ENCODE assay signal across 9 cellular contexts in genomic region chr11:68750197-68750987, GRCh38. TPM values are rescaled to one million over a fixed set of nuclear protein-coding genes. Genes with fewer than 3 reads are reported as not detected.
DNase-seq lines count a peak whose midpoint lies in the region; ATAC-seq, FAIRE-seq and TF ChIP-seq lines count a peak whose summit lies in the region.
"Had no signal": no experiment of that assay in that cellular context is flagged by ENCODE, and none has a peak within 500 bp of the region (broad histone marks: within the 10 kb centered on the region; RNA-seq: fewer than 3 reads in every experiment).

No MANE protein-coding gene starts in this region.

- H3K4me3 ChIP-seq in CD8-positive, alpha-beta memory T cell (ENCODE audit: low read length), result no peak overlapping the region
- peak overlapping the region; percentile 86; the same call in 1 of the 2 replicates for H3K4me3 ChIP-seq in OCI-LY3 (ENCODE audit: low read length)
- peak overlapping the region in 2 of 3 donors; percentile 65 to 68 for H3K4me3 ChIP-seq in breast epithelium
- H3K4me3 ChIP-seq in naive thymus-derived CD4-positive, alpha-beta T cell (ENCODE audit: low read length), result no peak overlapping the region

- no peaks in the 10 kb centered on the region for H3K4me1 ChIP-seq in CD8-positive, alpha-beta memory T cell (ENCODE audit: insufficient read depth, low read length)
- H3K4me1 ChIP-seq in OCI-LY3 (ENCODE audit: low read length) (no peaks in the 10 kb centered on the region), breast epithelium (no peaks in the 10 kb centered on the region)
- H3K4me1 ChIP-seq in naive thymus-derived CD4-positive, alpha-beta T cell (ENCODE audit: control insufficient read depth in 2 of 2, insufficient read depth in 2 of 2, low read length in 2 of 2), result no peaks in the 10 kb centered on the region

- FAIRE-seq in GM19239 (lab: Jason Lieb, UNC), result no peak

- no peaks in the 10 kb centered on the region for H3K79me2 ChIP-seq in OCI-LY3 (ENCODE audit: low read length)

- no peak for TF ChIP-seq POLR2A in breast epithelium (IDR thresholded peaks at IDR 0.05)

- H3K9me3 ChIP-seq in CD8-positive, alpha-beta memory T cell (ENCODE audit: low read length), result no peaks in the 10 kb centered on the region
- H3K9me3 ChIP-seq in OCI-LY3 (ENCODE audit: insufficient read depth, low read length) (no peaks in the 10 kb centered on the region), breast epithelium (no peaks in the 10 kb centered on the region)
- H3K9me3 ChIP-seq in naive thymus-derived CD4-positive, alpha-beta T cell (ENCODE audit: control insufficient read depth in 2 of 3, low read length in 3 of 3), result no peaks in the 10 kb centered on the region
- H3K9me3 ChIP-seq: body of pancreas had no signal

- POLR2A ChIA-PET in CD8-positive, alpha-beta memory T cell (lab: Charles Lee), result interaction anchor here (0.9 to 1.7 kb wide), 4 partner anchors 48 to 1121 kb away, joined by 3 to 6 read pairs (median 5); partner anchors contain the start of gene CPT1A
- POLR2A ChIA-PET in naive thymus-derived CD4-positive, alpha-beta T cell (lab: Charles Lee), result no interaction called here

- peak in 4 of 5 donors; percentile 2 to 56 (median 17) for DNase-seq in CD8-positive, alpha-beta memory T cell
- DNase-seq in breast epithelium (ENCODE audit: low spot score in 2 of 2), result no peak
- DNase-seq in naive thymus-derived CD4-positive, alpha-beta T cell, result peak in 8 of 9 donors; percentile 4 to 37 (median 20)
- DNase-seq in GM19239 (ENCODE audit: insufficient read length, low spot score), result no peak
- DNase-seq in RKO (ENCODE audit: low spot score), result no peak

- no peak overlapping the region for H3K27ac Mint-ChIP-seq in CD8-positive, alpha-beta memory T cell
- peak overlapping the region in 5 of 9 donors; percentile 64 to 75 (median 66) for H3K27ac Mint-ChIP-seq in naive thymus-derived CD4-positive, alpha-beta T cell

- no peak for ATAC-seq in naive thymus-derived CD4-positive, alpha-beta T cell
- ATAC-seq in HG02970 (IDR thresholded peaks at IDR 0.05; ENCODE audit: low FRiP score, unreplicated experiment), result no peak
- no peak for ATAC-seq in GM21576 (IDR thresholded peaks at IDR 0.05; ENCODE audit: unreplicated experiment)

- H3K4me2 ChIP-seq in OCI-LY3 (ENCODE audit: low read length), result no peak overlapping the region

- peak overlapping the region in 6 of 7 donors; percentile 15 to 78 (median 60) for H3K4me3 Mint-ChIP-seq in CD8-positive, alpha-beta memory T cell
- H3K4me3 Mint-ChIP-seq in naive thymus-derived CD4-positive, alpha-beta T cell, result peak overlapping the region in 9 of 10 donors; percentile 52 to 75 (median 71)

- no peaks in the 10 kb centered on the region for H3K36me3 ChIP-seq in CD8-positive, alpha-beta memory T cell (ENCODE audit: insufficient read depth, low read length)
- no peaks in the 10 kb centered on the region for H3K36me3 ChIP-seq in OCI-LY3 (replicated peaks; ENCODE audit: low read depth, low read length)
- H3K36me3 ChIP-seq in breast epithelium, result no peaks in the 10 kb centered on the region
- peaks cover 0 to 7% (median 0%) of the 10 kb centered on the region in 3 experiments for H3K36me3 ChIP-seq in naive thymus-derived CD4-positive, alpha-beta T cell (ENCODE audit: control insufficient read depth in 2 of 3, insufficient read depth in 3 of 3, low read length in 3 of 3)

- CTCF ChIA-PET in CD8-positive, alpha-beta memory T cell (lab: Charles Lee), result interaction anchor here (1.8 to 2.1 kb wide), 2 partner anchors 93 to 94 kb away, joined by 4 to 8 read pairs; no protein-coding TSS in a partner anchor
- CTCF ChIA-PET in naive thymus-derived CD4-positive, alpha-beta T cell (lab: Charles Lee), result interaction anchor here (1.1 kb wide), 1 partner anchor 92 kb away, joined by 4 read pairs; no protein-coding TSS in a partner anchor

- no peak overlapping the region for H2AFZ ChIP-seq in OCI-LY3 (ENCODE audit: low read depth, low read length)

- H3K36me3 Mint-ChIP-seq in CD8-positive, alpha-beta memory T cell, result peaks cover 4 to 20% (median 5%) of the 10 kb centered on the region in 3 donors
- H3K36me3 Mint-ChIP-seq in naive thymus-derived CD4-positive, alpha-beta T cell, result peaks cover 0 to 12% (median 4%) of the 10 kb centered on the region in 5 donors

- peaks cover 15 to 20% (median 16%) of the 10 kb centered on the region in 3 donors for H3K4me1 Mint-ChIP-seq in CD8-positive, alpha-beta memory T cell
- peaks cover 7 to 19% (median 13%) of the 10 kb centered on the region in 7 donors for H3K4me1 Mint-ChIP-seq in naive thymus-derived CD4-positive, alpha-beta T cell

- intact Hi-C loops in breast epithelium (cut with DNase I; ENCODE audit: low total_unique reads), result no loop called here
- intact Hi-C loops in naive thymus-derived CD4-positive, alpha-beta T cell (cut with micrococcal nuclease), result loop anchor here (2.0 to 5.0 kb wide), 3 partner anchors 60 to 290 kb away; partner anchors contain the start of genes IGHMBP2 (in 2 of the 2), MRPL21 (in 2 of the 2) and PPP6R3 (in 1 of the 2)

- no peak overlapping the region for H3K27ac ChIP-seq in CD8-positive, alpha-beta memory T cell (ENCODE audit: low read depth, low read length)
- H3K27ac ChIP-seq in OCI-LY3 (ENCODE audit: low read length), result no peak overlapping the region
- peak overlapping the region; percentile 74 to 83 for H3K27ac ChIP-seq in breast epithelium
- H3K27ac ChIP-seq in naive thymus-derived CD4-positive, alpha-beta T cell (ENCODE audit: low read depth, low read length), result no peak overlapping the region

- no peaks in the 10 kb centered on the region for H3K9me3 Mint-ChIP-seq in CD8-positive, alpha-beta memory T cell
- H3K9me3 Mint-ChIP-seq in naive thymus-derived CD4-positive, alpha-beta T cell, result peaks cover 0 to 2% (median 0%) of the 10 kb centered on the region in 11 donors

- H3K27me3 ChIP-seq in CD8-positive, alpha-beta memory T cell (ENCODE audit: insufficient read depth, low read length, poor library complexity, severe bottlenecking), result no peaks in the 10 kb centered on the region
- no peaks in the 10 kb centered on the region for H3K27me3 ChIP-seq in OCI-LY3 (ENCODE audit: low read depth, low read length)
- no peaks in the 10 kb centered on the region for H3K27me3 ChIP-seq in breast epithelium
- H3K27me3 ChIP-seq in naive thymus-derived CD4-positive, alpha-beta T cell (ENCODE audit: control insufficient read depth in 2 of 2, insufficient read depth in 2 of 2, low read length in 2 of 2), result no peaks in the 10 kb centered on the region
- H3K27me3 ChIP-seq: body of pancreas had no signal

- no peaks in the 10 kb centered on the region for H4K20me1 ChIP-seq in OCI-LY3 (ENCODE audit: insufficient read depth, low read length)

- TF ChIP-seq CTCF in OCI-LY3 (IDR thresholded peaks at IDR 0.05; ENCODE audit: low read depth, low read length) (no peak), breast epithelium (IDR thresholded peaks at IDR 0.05) (no peak)

- no peaks in the 10 kb centered on the region for H3K27me3 Mint-ChIP-seq in CD8-positive, alpha-beta memory T cell
- H3K27me3 Mint-ChIP-seq in naive thymus-derived CD4-positive, alpha-beta T cell, result peaks cover 0 to 7% (median 0%) of the 10 kb centered on the region in 5 donors

- H3K9ac ChIP-seq in OCI-LY3 (ENCODE audit: low read length), result no peak overlapping the region

RNA-seq across cellular contexts. Expression of gene TESMIN, which starts 0.9 kb away (rescaled TPM):
- 1 to 10 TPM; 1.3 TPM for total RNA-seq in CD8-positive, alpha-beta memory T cell
- polyA plus RNA-seq in CD8-positive, alpha-beta memory T cell, result 3.2 TPM
- total RNA-seq in breast epithelium, result 1 to 10 TPM in 2 of 3 donors, under 1 TPM in 1; 0.48 to 9.8 (median 6.9) TPM
- 1 to 10 TPM; 5.0 to 9.3 (median 6.6) TPM for total RNA-seq in naive thymus-derived CD4-positive, alpha-beta T cell
- 1 to 10 TPM; 5.2 to 6.8 TPM for polyA plus RNA-seq in naive thymus-derived CD4-positive, alpha-beta T cell

Comparison
In these comparisons a context has a peak if more than half of its experiments do, and no peak if none do; other contexts are left out.
1. DNase-seq: peak in CD8-positive, alpha-beta memory T cell (4 of 5) and naive thymus-derived CD4-positive, alpha-beta T cell (8 of 9); none in breast epithelium (0 of 2), GM19239 (single experiment) and RKO (single experiment).
2. H3K27ac ChIP-seq: peak in breast epithelium (2 of 2); none in CD8-positive, alpha-beta memory T cell (single experiment), OCI-LY3 (single experiment) and naive thymus-derived CD4-positive, alpha-beta T cell (single experiment).
3. H3K4me3 ChIP-seq: peak in OCI-LY3 (single experiment) and breast epithelium (2 of 3); none in CD8-positive, alpha-beta memory T cell (single experiment) and naive thymus-derived CD4-positive, alpha-beta T cell (single experiment).
4. H3K27ac Mint-ChIP-seq: peak in naive thymus-derived CD4-positive, alpha-beta T cell (5 of 9); none in CD8-positive, alpha-beta memory T cell (0 of 8).